In genomic region chr7:29649876-29650275, GRCh38 we compare ENCODE assay signal across 27 cellular contexts.
"Had no signal": no experiment of that assay in that cellular context is flagged by ENCODE, and none has a peak within 500 bp of the region (broad histone marks: within the 10 kb centered on the region; RNA-seq: fewer than 3 reads in every experiment).

No MANE protein-coding gene starts in this region.

- H3K36me3 Mint-ChIP-seq: stimulated activated effector memory CD8-positive, alpha-beta T cell treated with anti-CD3 and anti-CD28 coated beads, Interleukin-12 subunit alpha, Interleukin-12 subunit beta, amount 100 ng/mL, for 72 hours; stimulated activated memory B cell treated with anti-CD40 and anti-IgM and Interleukin-4, amounts not matched to agents 10 μg/mL and 1 μg/mL and 100 μg/mL, for 72 hours had no signal

- H3K27ac Mint-ChIP-seq: stimulated activated effector memory CD8-positive, alpha-beta T cell treated with anti-CD3 and anti-CD28 coated beads, Interleukin-12 subunit alpha, Interleukin-12 subunit beta, amount 100 ng/mL, for 72 hours; stimulated activated memory B cell treated with anti-CD40 and anti-IgM and Interleukin-4, amounts not matched to agents 10 μg/mL and 1 μg/mL and 100 μg/mL, for 72 hours; stimulated activated naive B cell treated with anti-CD40 and anti-IgM and Interleukin-4, amounts not matched to agents 10 μg/mL and 1 μg/mL and 100 μg/mL, for 72 hours; stimulated activated naive CD8-positive, alpha-beta T cell treated with anti-CD3 and anti-CD28 coated beads, Interleukin-15, amount 100 ng/mL, for 72 hours; stimulated activated naive CD8-positive, alpha-beta T cell treated with anti-CD3 and anti-CD28 coated beads, Interleukin-15, Interleukin-2, amounts not matched to agents 100 ng/mL and 50 ng/mL, for 24 hours; type B pancreatic cell had no signal

- H3K4me3 Mint-ChIP-seq: stimulated activated effector memory CD8-positive, alpha-beta T cell treated with anti-CD3 and anti-CD28 coated beads, Interleukin-12 subunit alpha, Interleukin-12 subunit beta, amount 100 ng/mL, for 72 hours; stimulated activated memory B cell treated with anti-CD40 and anti-IgM and Interleukin-4, amounts not matched to agents 10 μg/mL and 1 μg/mL and 100 μg/mL, for 72 hours; stimulated activated naive B cell treated with anti-CD40 and anti-IgM and Interleukin-4, amounts not matched to agents 10 μg/mL and 1 μg/mL and 100 μg/mL, for 72 hours; stimulated activated naive CD8-positive, alpha-beta T cell treated with anti-CD3 and anti-CD28 coated beads, Interleukin-15, amount 100 ng/mL, for 72 hours; stimulated activated naive CD8-positive, alpha-beta T cell treated with anti-CD3 and anti-CD28 coated beads, Interleukin-15, Interleukin-2, amounts not matched to agents 100 ng/mL and 50 ng/mL, for 24 hours; type B pancreatic cell had no signal

- H3K9me3 Mint-ChIP-seq: stimulated activated effector memory CD8-positive, alpha-beta T cell treated with anti-CD3 and anti-CD28 coated beads, Interleukin-12 subunit alpha, Interleukin-12 subunit beta, amount 100 ng/mL, for 72 hours; stimulated activated memory B cell treated with anti-CD40 and anti-IgM and Interleukin-4, amounts not matched to agents 10 μg/mL and 1 μg/mL and 100 μg/mL, for 72 hours; stimulated activated naive B cell treated with anti-CD40 and anti-IgM and Interleukin-4, amounts not matched to agents 10 μg/mL and 1 μg/mL and 100 μg/mL, for 72 hours; stimulated activated naive CD8-positive, alpha-beta T cell treated with anti-CD3 and anti-CD28 coated beads, Interleukin-15, amount 100 ng/mL, for 72 hours; stimulated activated naive CD8-positive, alpha-beta T cell treated with anti-CD3 and anti-CD28 coated beads, Interleukin-15, Interleukin-2, amounts not matched to agents 100 ng/mL and 50 ng/mL, for 24 hours; type B pancreatic cell had no signal

- H3K36me3 ChIP-seq: suprapubic skin, thoracic aorta, thyroid gland, transverse colon, upper lobe of right lung, uterus, vagina had no signal

- H3K27ac ChIP-seq: stomach, suprapubic skin, thoracic aorta, thyroid gland, tibial artery, tibial nerve, transverse colon, upper lobe of left lung, upper lobe of right lung, uterus, vagina had no signal

- H3K4me1 Mint-ChIP-seq: stimulated activated effector memory CD8-positive, alpha-beta T cell treated with anti-CD3 and anti-CD28 coated beads, Interleukin-12 subunit alpha, Interleukin-12 subunit beta, amount 100 ng/mL, for 72 hours; stimulated activated memory B cell treated with anti-CD40 and anti-IgM and Interleukin-4, amounts not matched to agents 10 μg/mL and 1 μg/mL and 100 μg/mL, for 72 hours; stimulated activated naive B cell treated with anti-CD40 and anti-IgM and Interleukin-4, amounts not matched to agents 10 μg/mL and 1 μg/mL and 100 μg/mL, for 72 hours had no signal

- H3K4me1 ChIP-seq: stomach, suprapubic skin, thyroid gland, tibial artery, tibial nerve, transverse colon, upper lobe of left lung, upper lobe of right lung, uterus, vagina had no signal

- H3K4me3 ChIP-seq: stomach, suprapubic skin, thoracic aorta, thyroid gland, tibial artery, tibial nerve, transverse colon, upper lobe of left lung, upper lobe of right lung, uterus, vagina had no signal

- H3K27me3 ChIP-seq: stomach, suprapubic skin, thyroid gland, tibial artery, tibial nerve, transverse colon, upper lobe of left lung, upper lobe of right lung, uterus, vagina had no signal

- H3K9me3 ChIP-seq: stomach, suprapubic skin, thoracic aorta, thyroid gland, tibial artery, tibial nerve, transverse colon, upper lobe of left lung, upper lobe of right lung, uterus, vagina had no signal

- ATAC-seq: stimulated activated memory B cell treated with anti-CD40 and anti-IgM and Interleukin-4, amounts not matched to agents 10 μg/mL and 1 μg/mL and 100 μg/mL, for 72 hours; stimulated activated naive B cell treated with anti-CD40 and anti-IgM and Interleukin-4, amounts not matched to agents 10 μg/mL and 1 μg/mL and 100 μg/mL, for 72 hours; stimulated activated naive CD8-positive, alpha-beta T cell treated with anti-CD3 and anti-CD28 coated beads, Interleukin-15, Interleukin-2, amounts not matched to agents 100 U/mL and 50 U/mL, for 24 hours had no signal

- H3K27me3 Mint-ChIP-seq: stimulated activated memory B cell treated with anti-CD40 and anti-IgM and Interleukin-4, amounts not matched to agents 10 μg/mL and 1 μg/mL and 100 μg/mL, for 72 hours; stimulated activated naive B cell treated with anti-CD40 and anti-IgM and Interleukin-4, amounts not matched to agents 10 μg/mL and 1 μg/mL and 100 μg/mL, for 72 hours; stimulated activated naive CD8-positive, alpha-beta T cell treated with anti-CD3 and anti-CD28 coated beads, Interleukin-15, Interleukin-2, amounts not matched to agents 100 ng/mL and 50 ng/mL, for 24 hours; type B pancreatic cell had no signal

- DNase-seq: stimulated activated CD4-positive, alpha-beta T cell treated with anti-CD3 and anti-CD28 coated beads, Interleukin-2, amount 100 ng/mL, for 48 hours; stimulated activated CD4-positive, alpha-beta T cell treated with anti-CD3 and anti-CD28 coated beads, Interleukin-4, amount 100 ng/mL, for 1 hour; stimulated activated CD4-positive, alpha-beta T cell treated with anti-CD3 and anti-CD28 coated beads, Interleukin-4, amount 100 ng/mL, for 24 hours; stimulated activated CD4-positive, alpha-beta T cell treated with anti-CD3 and anti-CD28 coated beads, Interleukin-4, amount 100 ng/mL, for 4 hours; stimulated activated CD8-positive, alpha-beta memory T cell treated with anti-CD3 and anti-CD28 coated beads, Interleukin-4, amount 100 ng/mL, for 48 hours; stimulated activated naive B cell treated with anti-CD40 and anti-IgM and Interleukin-4, amounts not matched to agents 10 μg/mL and 1 μg/mL and 100 μg/mL, for 72 hours; stimulated activated naive CD4-positive, alpha-beta T cell; stimulated activated naive CD4-positive, alpha-beta T cell treated with Interleukin-2 at 50 U/mL for 16 hours; stimulated activated naive CD8-positive, alpha-beta T cell treated with anti-CD3 and anti-CD28 coated beads, Interleukin-15, amount 100 ng/mL, for 72 hours; stimulated activated naive CD8-positive, alpha-beta T cell treated with anti-CD3 and anti-CD28 coated beads, Interleukin-15, Interleukin-2, amounts not matched to agents 100 U/mL and 50 U/mL, for 24 hours; stomach; substantia nigra; thyroid gland; tibial artery; transverse colon; trophoblast cell; upper lobe of right lung; uterus had no signal
